8 cellular contexts compared by ENCODE assay signal in the genomic region with DNA sequence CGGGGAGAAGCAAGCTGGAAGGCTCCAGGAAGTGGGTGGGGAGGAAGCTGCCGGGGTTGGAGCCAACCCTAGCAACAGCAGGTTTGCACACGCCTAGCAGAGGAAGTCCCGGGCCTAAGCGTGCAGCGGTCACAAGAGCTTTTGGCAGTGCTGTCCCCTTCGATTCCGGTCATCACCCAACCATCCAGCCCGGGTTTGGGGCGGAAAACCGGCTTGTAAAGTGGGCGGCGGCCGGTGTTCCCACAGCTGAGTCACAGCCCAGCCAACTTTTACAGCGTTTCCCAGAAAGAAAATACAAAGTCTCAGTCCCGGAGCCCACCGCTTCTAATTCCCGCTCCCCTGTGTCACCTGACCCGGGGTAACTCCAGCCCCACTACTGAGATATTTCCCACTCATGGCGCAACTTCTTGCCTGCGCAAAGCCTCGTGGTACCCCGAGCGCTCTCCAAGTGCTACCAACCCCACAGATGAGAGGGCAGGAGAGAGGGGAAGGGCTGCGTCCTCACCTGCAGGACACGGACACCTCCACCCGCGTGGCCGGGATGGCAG. TPM values are rescaled to one million over a fixed set of nuclear protein-coding genes. Genes with fewer than 3 reads are reported as not detected.
DNase-seq lines count a peak whose midpoint lies in the region; ATAC-seq and TF ChIP-seq lines count a peak whose summit lies in the region.

No MANE protein-coding gene starts in this region.

- peaks cover 3% of the 10 kb centered on the region for H3K4me1 Mint-ChIP-seq in glutamatergic neuron (ENCODE audit: low read depth, unreplicated experiment)

- peak overlapping the region; percentile 82 for H3K4me3 ChIP-seq in osteoblast (ENCODE audit: insufficient read depth, low read length)
- H3K4me3 ChIP-seq in aorta (ENCODE audit: low read length in 2 of 2) = peak overlapping the region; percentile 34 to 42

- H3K27ac ChIP-seq in osteoblast (ENCODE audit: low read depth, low read length) (peak overlapping the region; percentile 76), aorta (ENCODE audit: low read depth in 1 of 2, low read length in 2 of 2) (peak overlapping the region; percentile 33 to 70)

- H3K79me2 ChIP-seq in osteoblast (ENCODE audit: insufficient read depth, low read length) = peaks cover 24% of the 10 kb centered on the region

- H3K4me3 Mint-ChIP-seq in glutamatergic neuron (ENCODE audit: unreplicated experiment) = peak overlapping the region; percentile 90

- no peak for TF ChIP-seq CTCF in glutamatergic neuron (IDR thresholded peaks at IDR 0.05; ENCODE audit: partially characterized antibody, unreplicated experiment)
- no peak for TF ChIP-seq CTCF in osteoblast (IDR thresholded peaks at IDR 0.05; ENCODE audit: extremely low read depth, low read depth, low read length)

- peaks cover 6% of the 10 kb centered on the region for H3K4me1 ChIP-seq in osteoblast (ENCODE audit: insufficient read depth, low read length)
- no peaks in the 10 kb centered on the region for H3K4me1 ChIP-seq in aorta (ENCODE audit: control insufficient read depth in 1 of 2, insufficient read depth in 2 of 2, low read length in 2 of 2)

- H3K27me3 ChIP-seq in osteoblast (ENCODE audit: insufficient read depth, low read length) (no peaks in the 10 kb centered on the region), aorta (ENCODE audit: control insufficient read depth in 1 of 2, insufficient read depth in 2 of 2, low read length in 1 of 2) (no peaks in the 10 kb centered on the region)

- peak; percentile 45 for DNase-seq in 8988T
- peak; percentile 94 for DNase-seq in RPMI7951 (ENCODE audit: low read depth)
- DNase-seq in activated naive CD4-positive, alpha-beta T cell treated with anti-CD3 and anti-CD28 coated beads, Interleukin-2, amount 50 U/mL, for 16 hours = peak; percentile 18
- DNase-seq in glutamatergic neuron = peak; percentile 25
- peak; percentile 65 for DNase-seq in osteoblast (ENCODE audit: insufficient read length, low spot score, missing footprints)
- DNase-seq in aorta = peak; percentile 95

- H3K9me3 ChIP-seq in osteoblast (ENCODE audit: low read depth, low read length) (no peaks in the 10 kb centered on the region), aorta (ENCODE audit: control insufficient read depth, low read length) (no peaks in the 10 kb centered on the region)

- peaks cover 3% of the 10 kb centered on the region for H3K27me3 Mint-ChIP-seq in glutamatergic neuron (ENCODE audit: unreplicated experiment)

- H3K36me3 Mint-ChIP-seq in glutamatergic neuron (ENCODE audit: unreplicated experiment) = no peaks in the 10 kb centered on the region

- intact Hi-C loops in aorta (cut with DNase I) = no loop called here

- 0% methylated on average over 29 of the region's 29 CpGs for WGBS in aorta, 2 donors

- H3K36me3 ChIP-seq in osteoblast (ENCODE audit: insufficient read depth, low read length) = no peaks in the 10 kb centered on the region
- no peaks in the 10 kb centered on the region for H3K36me3 ChIP-seq in aorta (ENCODE audit: control insufficient read depth in 1 of 2, insufficient read depth in 2 of 2, low read length in 1 of 2)

- H3K4me2 ChIP-seq in osteoblast (ENCODE audit: insufficient read depth, low read length) = peak overlapping the region; percentile 99

- H3K9me3 Mint-ChIP-seq in glutamatergic neuron (ENCODE audit: unreplicated experiment) = peaks cover 4% of the 10 kb centered on the region

- H4K20me1 ChIP-seq in osteoblast (ENCODE audit: insufficient read depth, low read length) = no peaks in the 10 kb centered on the region

- peak overlapping the region; percentile 98 for H2AFZ ChIP-seq in osteoblast (ENCODE audit: low read length)

- ATAC-seq in GM18870 (IDR thresholded peaks at IDR 0.05; ENCODE audit: unreplicated experiment) (peak; percentile 52), HG03060 (IDR thresholded peaks at IDR 0.05; ENCODE audit: low read depth, unreplicated experiment) (peak; percentile 44), aorta (ENCODE audit: low FRiP score) (peak; percentile 88)

- peak overlapping the region; percentile 52 for H3K27ac Mint-ChIP-seq in glutamatergic neuron (ENCODE audit: unreplicated experiment)

RNA-seq across cellular contexts. Expression of a gene that starts 0.4 kb away (rescaled TPM):
- 14.4 and 14.5 TPM in 2 replicates for total RNA-seq in RPMI7951 (2014; rRNA removed; shearing (Covaris generic))
- total RNA-seq in glutamatergic neuron (ENCODE audit: unreplicated experiment) (5.9 TPM), osteoblast (20.6 and 23.9 TPM in 2 replicates), aorta (10 to 100 TPM; 31.3 to 40.2 TPM)
- 1 to 10 TPM; 5.8 to 9.3 TPM for polyA plus RNA-seq in aorta

Comparison
In these comparisons a context has a peak if more than half of its experiments do, and no peak if none do; other contexts are left out.
1. Peak in every context shown above with its lines: DNase-seq, ATAC-seq, H3K4me3 ChIP-seq and H3K27ac ChIP-seq.
2. DNase-seq: peak in every context shown above with its lines; median percentile 95 in aorta; 94 in RPMI7951; 65 in osteoblast; 45 in 8988T; 25 in glutamatergic neuron; 18 in activated naive CD4-positive, alpha-beta T cell treated with anti-CD3 and anti-CD28 coated beads, Interleukin-2, amount 50 U/mL, for 16 hours.